Comparison of ENCODE assay signal across 8 cellular contexts in the genomic region with DNA sequence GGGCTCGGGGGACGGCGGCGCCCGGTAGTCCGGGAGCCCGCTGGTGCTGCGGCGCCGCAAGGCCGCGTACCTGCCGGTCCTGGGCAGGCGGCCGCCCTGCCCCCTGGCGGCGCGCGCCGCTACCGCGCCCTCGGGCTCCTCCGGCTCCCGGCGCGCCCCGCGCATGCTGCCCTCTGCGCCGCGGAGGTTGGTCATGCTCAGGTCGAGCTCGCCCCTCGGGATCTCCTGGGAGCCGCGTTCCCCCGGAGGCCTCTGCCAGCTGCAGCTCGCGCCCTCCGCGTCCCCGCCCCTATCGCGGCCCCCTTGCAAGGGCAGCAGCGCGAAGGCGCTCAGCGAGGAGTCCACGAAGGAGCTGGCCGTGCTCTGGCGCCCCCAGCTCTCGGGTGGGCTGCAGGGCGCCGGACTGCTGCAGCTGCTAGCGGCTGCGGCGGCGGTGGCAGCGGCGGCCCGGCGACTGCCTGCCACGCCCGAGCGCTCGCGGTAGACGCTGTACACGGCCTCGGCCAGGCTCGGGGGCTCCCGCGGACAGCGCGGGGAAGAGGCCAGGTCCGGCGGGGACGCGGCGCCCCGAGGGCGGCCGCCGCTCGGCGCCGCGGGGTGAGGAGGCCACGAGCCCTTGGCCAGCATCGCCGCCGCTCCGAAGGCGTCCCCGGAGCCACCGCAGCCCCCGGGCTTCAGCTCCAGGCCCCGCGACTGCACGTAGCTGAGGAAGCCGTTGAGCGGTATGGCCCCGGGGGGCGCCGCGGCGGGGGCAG. TPM values are rescaled to one million over a fixed set of nuclear protein-coding genes. Genes with fewer than 3 reads are reported as not detected.
DNase-seq lines count a peak whose midpoint lies in the region; ATAC-seq and TF ChIP-seq lines count a peak whose summit lies in the region.

No MANE protein-coding gene starts in this region.

- H3K4me3 Mint-ChIP-seq in T-cell (peak overlapping the region in 2 of 3 donors; percentile 17 to 74), nephron progenitor cell (peak overlapping the region; percentile 63)

- DNase-seq in NCI-H2196 (lab: John Stamatoyannopoulos, UW; ENCODE audit: unreplicated experiment) (peak; percentile 62), NCI-H2196 treated with DMSO at 0.1 percent for 48 hours (lab: John Stamatoyannopoulos, UW; ENCODE audit: unreplicated experiment) (no peak), T-cell (peak in 16 of 34 experiments; percentile 4 to 38 (median 17)), esophagus squamous epithelium (lab: John Stamatoyannopoulos, UW) (no peak), nephron progenitor cell (peak; percentile 77), aorta (peak; percentile 46 to 78), NCI-H187 treated with DMSO at 0.1 percent for 48 hours (lab: John Stamatoyannopoulos, UW) (no peak)

- H3K4me1 ChIP-seq in esophagus squamous epithelium (peaks cover 8 to 35% (median 25%) of the 10 kb centered on the region in 3 donors), aorta (ENCODE audit: control insufficient read depth in 1 of 2, insufficient read depth in 2 of 2, low read length in 2 of 2) (no peaks in the 10 kb centered on the region)

- no peaks in the 10 kb centered on the region for H3K9me3 ChIP-seq in esophagus squamous epithelium
- H3K9me3 ChIP-seq in aorta (ENCODE audit: control insufficient read depth, low read length) = no peaks in the 10 kb centered on the region

- CTCF ChIA-PET in T-cell (lab: Charles Lee) = interaction anchor here in 1 of 2 donors (0.7 kb wide), 1 partner anchor 785 kb away, joined by 5 read pairs; no protein-coding TSS in a partner anchor

- no peak overlapping the region for H3K27ac ChIP-seq in esophagus squamous epithelium
- no peak overlapping the region for H3K27ac ChIP-seq in aorta (ENCODE audit: low read depth in 1 of 2, low read length in 2 of 2)

- H3K27ac Mint-ChIP-seq in T-cell (no peak overlapping the region), nephron progenitor cell (no peak overlapping the region)

- H3K27me3 ChIP-seq in esophagus squamous epithelium (peaks cover 6 to 81% (median 21%) of the 10 kb centered on the region in 4 donors), aorta (ENCODE audit: control insufficient read depth in 1 of 2, insufficient read depth in 2 of 2, low read length in 1 of 2) (no peaks in the 10 kb centered on the region)

- 0 to 4% methylated on average over 1 to 11 of the region's 108 CpGs for WGBS in esophagus squamous epithelium, 2 donors
- WGBS in aorta, 2 donors = 1 to 2% methylated on average over 40 to 108 of the region's 108 CpGs

- TF ChIP-seq CTCF in esophagus squamous epithelium (IDR thresholded peaks at IDR 0.05) = peak in 5 of 6 experiments; percentile 11 to 79 (median 62)
- no peak for TF ChIP-seq CTCF in nephron progenitor cell (IDR thresholded peaks at IDR 0.05)

- H3K27me3 Mint-ChIP-seq in T-cell (peaks cover 44 to 52% of the 10 kb centered on the region in 2 donors), nephron progenitor cell (ENCODE audit: low read depth, poor library complexity) (peaks cover 20% of the 10 kb centered on the region)

- POLR2A ChIA-PET in T-cell (lab: Charles Lee) = no interaction called here

- H3K36me3 ChIP-seq in esophagus squamous epithelium (no peaks in the 10 kb centered on the region), aorta (ENCODE audit: control insufficient read depth in 1 of 2, insufficient read depth in 2 of 2, low read length in 1 of 2) (no peaks in the 10 kb centered on the region)

- H3K4me1 Mint-ChIP-seq in T-cell = peaks cover 7 to 9% (median 8%) of the 10 kb centered on the region in 3 donors
- H3K4me1 Mint-ChIP-seq in nephron progenitor cell = peaks cover 33% of the 10 kb centered on the region

- TF ChIP-seq POLR2A in esophagus squamous epithelium (IDR thresholded peaks at IDR 0.05) = no peak

- H3K36me3 Mint-ChIP-seq in T-cell = no peaks in the 10 kb centered on the region
- H3K36me3 Mint-ChIP-seq in nephron progenitor cell (ENCODE audit: low read depth) = peaks cover 17% of the 10 kb centered on the region

- ATAC-seq in HG02884 (IDR thresholded peaks at IDR 0.05; ENCODE audit: unreplicated experiment) (peak; percentile 76), T-cell (replicated peaks in 1 of 4) (peak; percentile 66 to 87 (median 79)), aorta (ENCODE audit: low FRiP score) (no peak)

- intact Hi-C loops in esophagus squamous epithelium (cut with DNase I) (no loop called here), aorta (cut with DNase I) (no loop called here)

- H3K9me3 Mint-ChIP-seq in T-cell (no peaks in the 10 kb centered on the region), nephron progenitor cell (no peaks in the 10 kb centered on the region)

- peak overlapping the region; percentile 34 to 69 (median 46) for H3K4me3 ChIP-seq in esophagus squamous epithelium
- no peak overlapping the region for H3K4me3 ChIP-seq in aorta (ENCODE audit: low read length in 2 of 2)

RNA-seq across cellular contexts. Expression of gene TMEM200C, which starts 4.5 kb away (rescaled TPM):
- total RNA-seq in T-cell (not detected), esophagus squamous epithelium (under 1 TPM in 2 of 4 donors, not detected in 2; 0.04 to 0.38 TPM), aorta (under 1 TPM; 0.06 to 0.15 TPM)
- polyA plus RNA-seq in aorta = under 1 TPM in 1 of 2 donors, not detected in 1; 0.03 TPM

Comparison
In these comparisons a context has a peak if more than half of its experiments do, and no peak if none do; other contexts are left out.
1. DNase-seq: peak in NCI-H2196 (single experiment), nephron progenitor cell (single experiment) and aorta (2 of 2); none in NCI-H2196 treated with DMSO at 0.1 percent for 48 hours (single experiment), esophagus squamous epithelium (single experiment) and NCI-H187 treated with DMSO at 0.1 percent for 48 hours (single experiment).
2. H3K4me3 ChIP-seq: peak in esophagus squamous epithelium (4 of 4); none in aorta (0 of 2).